ENCODE assay signal across 23 cellular contexts in the genomic region with DNA sequence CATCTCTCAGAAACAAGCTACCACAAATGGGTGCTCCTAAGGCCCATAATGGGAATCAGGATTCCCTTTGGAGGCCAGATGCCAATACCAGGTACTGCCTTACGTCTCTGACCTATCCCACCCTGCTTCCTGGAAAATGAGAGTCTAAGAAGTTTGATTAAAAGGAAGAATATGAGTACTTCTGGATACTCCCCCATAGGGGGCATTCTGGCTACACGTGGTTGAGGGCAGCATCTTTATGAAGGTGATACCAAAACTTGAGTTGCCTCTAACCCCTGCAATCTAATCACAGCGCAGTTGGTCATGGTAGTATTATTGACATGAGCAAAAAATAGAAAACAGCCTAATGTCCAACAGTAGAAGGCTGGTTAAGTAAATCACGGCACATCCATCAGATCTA.
"Had no signal": no experiment of that assay in that cellular context is flagged by ENCODE, and none has a peak within 500 bp of the region (broad histone marks: within the 10 kb centered on the region; RNA-seq: fewer than 3 reads in every experiment).

No MANE protein-coding gene starts in this region.

- DNase-seq: activated CD4-positive, alpha-beta T cell treated with anti-CD3 and anti-CD28 coated beads for 48 hours; activated CD4-positive, alpha-beta T cell treated with anti-CD3 and anti-CD28 coated beads, Interleukin-2, amount 50 U/mL, for 48 hours; activated CD8-positive, alpha-beta memory T cell treated with anti-CD3 and anti-CD28 coated beads for 24 hours; activated effector memory CD4-positive, alpha-beta T cell treated with Interleukin-2 at 50 U/mL for 16 hours; activated naive CD4-positive, alpha-beta T cell treated with Interleukin-2 at 50 U/mL for 16 hours; anterior cingulate cortex; dermis blood vessel endothelial cell; effector CD4-positive, alpha-beta T cell; left ventricle myocardium inferior; mesendoderm; natural killer cell; occipital lobe; right cardiac atrium; spleen; stimulated activated naive CD4-positive, alpha-beta T cell; T-helper 9 cell had no signal

- H3K27me3 ChIP-seq: neural progenitor cell, tibial nerve had no signal

- H3K4me1 ChIP-seq: left ventricle myocardium inferior, parathyroid adenoma, spleen, suprapubic skin, tibial nerve had no signal

- H3K36me3 ChIP-seq: left ventricle myocardium inferior, neural progenitor cell, spleen, suprapubic skin, tibial nerve had no signal

- ATAC-seq: activated CD4-positive, CD25-positive, alpha-beta regulatory T cell treated with anti-CD3 and anti-CD28 coated beads, Interleukin-2, amount 50 U/mL, for 24 hours; natural killer cell; right cardiac atrium had no signal

- H3K27ac ChIP-seq: left ventricle myocardium inferior, neural progenitor cell, parathyroid adenoma, spleen, suprapubic skin, tibial nerve, VCaP had no signal

- H3K4me3 ChIP-seq: left ventricle myocardium inferior, lung, neural progenitor cell, spleen, suprapubic skin, tibial nerve had no signal
